Comparison of ENCODE assay signal across 16 cellular contexts in genomic region chr13:107712145-107712544, GRCh38.
"Had no signal": no experiment of that assay in that cellular context is flagged by ENCODE, and none has a peak within 500 bp of the region (broad histone marks: within the 10 kb centered on the region; RNA-seq: fewer than 3 reads in every experiment).

No MANE protein-coding gene starts in this region.

- H3K27ac Mint-ChIP-seq: activated naive CD8-positive, alpha-beta T cell treated with anti-CD3 and anti-CD28 coated beads, Interleukin-2, amount 10 ng/mL, durations not matched to agents 7 days and 5 days; natural killer cell treated with Interleukin-12 subunit alpha and Interleukin-12 subunit beta and Interleukin-15 and Interleukin-18, amount 100 ng/mL, for 72 hours; stimulated activated memory B cell treated with anti-CD40 and anti-IgM and Interleukin-4, amounts not matched to agents 10 μg/mL and 1 μg/mL and 100 μg/mL, for 72 hours had no signal

- H3K4me1 Mint-ChIP-seq: activated naive CD8-positive, alpha-beta T cell treated with anti-CD3 and anti-CD28 coated beads, Interleukin-2, amount 10 ng/mL, durations not matched to agents 7 days and 5 days; central memory CD8-positive, alpha-beta T cell; stimulated activated memory B cell treated with anti-CD40 and anti-IgM and Interleukin-4, amounts not matched to agents 10 μg/mL and 1 μg/mL and 100 μg/mL, for 72 hours had no signal

- H3K36me3 ChIP-seq: brain microvascular endothelial cell, gastroesophageal sphincter, heart right ventricle, right atrium auricular region, tibial artery had no signal

- H3K36me3 Mint-ChIP-seq: activated naive CD8-positive, alpha-beta T cell treated with anti-CD3 and anti-CD28 coated beads, Interleukin-2, amount 10 ng/mL, durations not matched to agents 7 days and 5 days; natural killer cell treated with Interleukin-12 subunit alpha and Interleukin-12 subunit beta and Interleukin-15 and Interleukin-18, amount 100 ng/mL, for 72 hours; stimulated activated memory B cell treated with anti-CD40 and anti-IgM and Interleukin-4, amounts not matched to agents 10 μg/mL and 1 μg/mL and 100 μg/mL, for 72 hours had no signal

- H3K27ac ChIP-seq: brain microvascular endothelial cell, coronary artery, gastroesophageal sphincter, heart right ventricle, right atrium auricular region, tibial artery had no signal

- H3K27me3 ChIP-seq: brain microvascular endothelial cell, gastroesophageal sphincter, right atrium auricular region, tibial artery had no signal

- H3K9me3 ChIP-seq: gastroesophageal sphincter, heart right ventricle, right atrium auricular region, tibial artery had no signal

- H3K27me3 Mint-ChIP-seq: activated naive CD8-positive, alpha-beta T cell treated with anti-CD3 and anti-CD28 coated beads, Interleukin-2, amount 10 ng/mL, durations not matched to agents 7 days and 5 days; central memory CD8-positive, alpha-beta T cell; natural killer cell treated with Interleukin-12 subunit alpha and Interleukin-12 subunit beta and Interleukin-15 and Interleukin-18, amount 100 ng/mL, for 72 hours; stimulated activated memory B cell treated with anti-CD40 and anti-IgM and Interleukin-4, amounts not matched to agents 10 μg/mL and 1 μg/mL and 100 μg/mL, for 72 hours had no signal

- H3K4me1 ChIP-seq: gastroesophageal sphincter, heart right ventricle, right atrium auricular region, tibial artery had no signal

- H3K4me3 Mint-ChIP-seq: activated naive CD8-positive, alpha-beta T cell treated with anti-CD3 and anti-CD28 coated beads, Interleukin-2, amount 10 ng/mL, durations not matched to agents 7 days and 5 days; central memory CD8-positive, alpha-beta T cell; natural killer cell treated with Interleukin-12 subunit alpha and Interleukin-12 subunit beta and Interleukin-15 and Interleukin-18, amount 100 ng/mL, for 72 hours; stimulated activated memory B cell treated with anti-CD40 and anti-IgM and Interleukin-4, amounts not matched to agents 10 μg/mL and 1 μg/mL and 100 μg/mL, for 72 hours had no signal

- H3K4me3 ChIP-seq: coronary artery, gastroesophageal sphincter, heart right ventricle, right atrium auricular region, tibial artery had no signal

- DNase-seq: activated naive CD4-positive, alpha-beta T cell; activated naive CD8-positive, alpha-beta T cell treated with anti-CD3 and anti-CD28 coated beads, Interleukin-2, amount 10 ng/mL, durations not matched to agents 7 days and 5 days; activated T-cell treated with anti-CD3 and anti-CD28 coated beads for 4 hours; brain microvascular endothelial cell; effector CD4-positive, alpha-beta T cell; heart right ventricle; nucleus accumbens; posterior cingulate gyrus; stimulated activated CD4-positive, alpha-beta T cell treated with anti-CD3 and anti-CD28 coated beads, Interleukin-2, amount 100 ng/mL, for 48 hours; tibial artery had no signal
